Comparison of ENCODE assay signal across 36 cellular contexts in the genomic region with DNA sequence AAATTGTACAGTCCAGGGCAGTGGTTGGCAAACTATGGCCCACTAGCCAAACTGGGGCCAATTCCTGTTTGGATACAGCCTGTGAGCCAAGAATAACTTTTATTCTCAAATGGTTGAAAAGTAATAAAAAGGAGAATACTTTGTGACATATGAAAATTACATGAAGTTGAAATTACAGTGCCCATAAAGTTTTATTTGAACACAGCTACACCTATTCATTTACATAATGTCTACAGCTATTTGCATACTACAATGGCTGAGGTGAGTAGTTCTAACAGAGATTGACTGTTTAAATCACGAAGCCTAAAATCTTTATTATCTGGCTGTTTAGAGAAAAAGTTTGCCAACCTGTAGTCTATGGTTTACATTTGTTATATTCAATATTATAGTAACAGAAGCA.
"Had no signal": no experiment of that assay in that cellular context is flagged by ENCODE, and none has a peak within 500 bp of the region (broad histone marks: within the 10 kb centered on the region; RNA-seq: fewer than 3 reads in every experiment).

No MANE protein-coding gene starts in this region.

- H3K27me3 Mint-ChIP-seq: activated B cell treated with CpG ODN at 0.5 μM for 24 hours; activated CD8-positive, alpha-beta T cell treated with anti-CD3 and anti-CD28 coated beads for 36 hours; activated naive CD4-positive, alpha-beta T cell treated with anti-CD3 and anti-CD28 coated beads, Interleukin-2, amount 50 U/mL, for 24 hours; activated naive CD8-positive, alpha-beta T cell treated with anti-CD3 and anti-CD28 coated beads, Interleukin-2, amount 50 U/mL, for 24 hours; brain; T-helper 17 cell had no signal

- H3K36me3 Mint-ChIP-seq: activated naive CD4-positive, alpha-beta T cell treated with anti-CD3 and anti-CD28 coated beads, Interleukin-2, amount 50 U/mL, for 24 hours; activated naive CD8-positive, alpha-beta T cell treated with anti-CD3 and anti-CD28 coated beads for 36 hours had no signal

- H3K27ac ChIP-seq: adrenal gland, breast epithelium, cardiac muscle cell, epithelial cell of prostate, esophagus squamous epithelium, gastroesophageal sphincter, heart right ventricle, WERI-Rb-1 had no signal

- H3K27ac Mint-ChIP-seq: activated B cell treated with CpG ODN at 0.5 μM for 24 hours; activated CD8-positive, alpha-beta T cell treated with anti-CD3 and anti-CD28 coated beads for 36 hours; activated naive CD4-positive, alpha-beta T cell treated with anti-CD3 and anti-CD28 coated beads for 36 hours; activated naive CD4-positive, alpha-beta T cell treated with anti-CD3 and anti-CD28 coated beads, Interleukin-2, amount 50 U/mL, for 24 hours; activated naive CD8-positive, alpha-beta T cell treated with anti-CD3 and anti-CD28 coated beads for 36 hours; activated naive CD8-positive, alpha-beta T cell treated with anti-CD3 and anti-CD28 coated beads, Interleukin-2, amount 50 U/mL, for 24 hours; activated T-helper 2 cell treated with anti-CD3 and anti-CD28 coated beads, Interferon-gamma antibody, Interleukin-2, Interleukin-4, amounts not matched to agents 10 μg/mL and 5 μg/mL and 100 μg/mL, durations not matched to agents 14 hours and 24 hours and 36 hours; brain; T-helper 17 cell; T-helper 2 cell treated with Interferon-gamma antibody and Interleukin-4, amounts not matched to agents 5 μg/mL and 100 μg/mL, for 36 hours had no signal

- H3K4me3 ChIP-seq: adrenal gland, breast epithelium, cardiac muscle cell, esophagus squamous epithelium, gastroesophageal sphincter, heart right ventricle had no signal

- H3K4me1 ChIP-seq: adrenal gland, breast epithelium, esophagus squamous epithelium had no signal

- H3K4me1 Mint-ChIP-seq: activated B cell treated with CpG ODN at 0.5 μM for 24 hours; activated naive CD4-positive, alpha-beta T cell treated with anti-CD3 and anti-CD28 coated beads, Interleukin-2, amount 50 U/mL, for 24 hours; activated naive CD8-positive, alpha-beta T cell treated with anti-CD3 and anti-CD28 coated beads for 36 hours; activated naive CD8-positive, alpha-beta T cell treated with anti-CD3 and anti-CD28 coated beads, Interleukin-2, amount 50 U/mL, for 24 hours; T-helper 17 cell had no signal

- ATAC-seq: activated CD4-positive, CD25-positive, alpha-beta regulatory T cell treated with anti-CD3 and anti-CD28 coated beads, Interleukin-2, amount 50 U/mL, for 24 hours; activated CD8-positive, alpha-beta T cell treated with anti-CD3 and anti-CD28 coated beads for 36 hours; activated naive CD8-positive, alpha-beta T cell treated with anti-CD3 and anti-CD28 coated beads, Interleukin-2, amount 50 U/mL, for 24 hours; activated T-cell treated with anti-CD3 and anti-CD28 coated beads, Interleukin-2, amount 50 U/mL, for 4 hours; gastroesophageal sphincter; heart right ventricle; T-helper 17 cell had no signal

- H3K9me3 ChIP-seq: adrenal gland, breast epithelium, esophagus squamous epithelium, gastroesophageal sphincter, heart right ventricle had no signal

- H3K36me3 ChIP-seq: adrenal gland, breast epithelium had no signal

- H3K9me3 Mint-ChIP-seq: activated CD8-positive, alpha-beta T cell treated with anti-CD3 and anti-CD28 coated beads for 36 hours; activated naive CD8-positive, alpha-beta T cell treated with anti-CD3 and anti-CD28 coated beads for 36 hours; activated naive CD8-positive, alpha-beta T cell treated with anti-CD3 and anti-CD28 coated beads, Interleukin-2, amount 50 U/mL, for 24 hours; activated T-cell treated with anti-CD3 and anti-CD28 coated beads, Interleukin-2, amount 50 U/mL, for 4 hours; activated T-helper 2 cell treated with anti-CD3 and anti-CD28 coated beads, Interferon-gamma antibody, Interleukin-2, Interleukin-4, amounts not matched to agents 10 μg/mL and 5 μg/mL and 100 μg/mL, durations not matched to agents 14 hours and 24 hours and 36 hours; brain; T-helper 2 cell treated with Interferon-gamma antibody and Interleukin-4, amounts not matched to agents 5 μg/mL and 100 μg/mL, for 36 hours had no signal

- H3K27me3 ChIP-seq: adrenal gland, breast epithelium, cardiac muscle cell, esophagus squamous epithelium, gastroesophageal sphincter, heart right ventricle had no signal

- DNase-seq: activated B cell treated with CpG ODN at 0.5 μM for 24 hours; activated CD4-positive, alpha-beta T cell treated with anti-CD3 and anti-CD28 coated beads for 48 hours; activated CD4-positive, alpha-beta T cell treated with anti-CD3 and anti-CD28 coated beads, Interleukin-2, amount 50 U/mL, for 1 hour; activated CD4-positive, alpha-beta T cell treated with anti-CD3 and anti-CD28 coated beads, Interleukin-2, amount 50 U/mL, for 48 hours; activated CD8-positive, alpha-beta memory T cell treated with anti-CD3 and anti-CD28 coated beads for 24 hours; activated CD8-positive, alpha-beta T cell treated with anti-CD3 and anti-CD28 coated beads for 36 hours; activated effector memory CD4-positive, alpha-beta T cell treated with anti-CD3 and anti-CD28 coated beads, Interleukin-2, amount 50 U/mL, for 16 hours; activated naive CD4-positive, alpha-beta T cell treated with anti-CD3 and anti-CD28 coated beads for 36 hours; activated naive CD8-positive, alpha-beta T cell treated with anti-CD3 and anti-CD28 coated beads for 36 hours; activated naive CD8-positive, alpha-beta T cell treated with anti-CD3 and anti-CD28 coated beads, Interleukin-2, amount 50 U/mL, for 24 hours; activated T-cell treated with anti-CD3 and anti-CD28 coated beads, Interleukin-2, amount 50 U/mL, for 4 hours; adrenal gland; amygdala; aorta; central memory CD4-positive, alpha-beta T cell; cortex of kidney; dermis blood vessel endothelial cell; effector CD4-positive, alpha-beta T cell; esophagus squamous epithelium; foreskin melanocyte; heart right ventricle; T-helper 1 cell; T-helper 17 cell; T1000; WERI-Rb-1 had no signal

- H3K4me3 Mint-ChIP-seq: activated B cell treated with CpG ODN at 0.5 μM for 24 hours; activated CD8-positive, alpha-beta T cell treated with anti-CD3 and anti-CD28 coated beads for 36 hours; activated naive CD4-positive, alpha-beta T cell treated with anti-CD3 and anti-CD28 coated beads for 36 hours; activated naive CD4-positive, alpha-beta T cell treated with anti-CD3 and anti-CD28 coated beads, Interleukin-2, amount 50 U/mL, for 24 hours; activated naive CD8-positive, alpha-beta T cell treated with anti-CD3 and anti-CD28 coated beads for 36 hours; activated naive CD8-positive, alpha-beta T cell treated with anti-CD3 and anti-CD28 coated beads, Interleukin-2, amount 50 U/mL, for 24 hours; activated T-cell treated with anti-CD3 and anti-CD28 coated beads, Interleukin-2, amount 50 U/mL, for 4 hours; brain; T-helper 17 cell; T-helper 2 cell treated with Interferon-gamma antibody and Interleukin-4, amounts not matched to agents 5 μg/mL and 100 μg/mL, for 36 hours had no signal

- FAIRE-seq: endometrium, endothelial cell of umbilical vein had no signal
